Comparison of ENCODE assay signal across 8 cellular contexts in genomic region chr17:32084016-32084469, GRCh38. TPM values are rescaled to one million over a fixed set of nuclear protein-coding genes. Genes with fewer than 3 reads are reported as not detected.
A peak's percentile ranks its signal among the peaks of the same experiment; 100 is the strongest.
DNase-seq lines count a peak whose midpoint lies in the region; ATAC-seq and TF ChIP-seq lines count a peak whose summit lies in the region.
"Not testable (repeated sequence)": the region's sequence is repeated elsewhere in the genome, so short reads cannot be mapped to it uniquely, and the experiment has no call there.

No MANE protein-coding gene starts in this region.

- in situ Hi-C loops in ACHN (cut with HindIII; ENCODE audit: low pct_ligation_motif_present, low pct_unique_long_range_greater_than_20kb, low sequenced_read_pairs): not testable (repeated sequence)

- peak; percentile 35 for DNase-seq in ACHN
- DNase-seq in GM12865 (ENCODE audit: low read depth); skeletal muscle cell (ENCODE audit: low read depth): not testable (repeated sequence)
- peak; percentile 52 for DNase-seq in NCI-H2171 (lab: John Stamatoyannopoulos, UW)
- DNase-seq in activated CD4-positive, CD25-positive, alpha-beta regulatory T cell treated with anti-CD3 and anti-CD28 coated beads, Interleukin-2, amount 50 U/mL, for 72 hours: peak; percentile 46
- peak; percentile 30 for DNase-seq in choroid plexus epithelial cell (ENCODE audit: low read depth)
- DNase-seq in heart right ventricle: peak in 1 of 2 donors; percentile 27

- TF ChIP-seq CTCF in GM12865 (IDR thresholded peaks at IDR 0.05; ENCODE audit: insufficient read depth, low read depth, low read length, missing control alignments); choroid plexus epithelial cell (conservative IDR thresholded peaks at IDR 0.05; ENCODE audit: low read depth, low read length); heart right ventricle (IDR thresholded peaks at IDR 0.05): not testable (repeated sequence)

- peak overlapping the region in 2 of 10 donors; percentile 10 to 72 for H3K27ac ChIP-seq in heart right ventricle

- not testable (repeated sequence) for H3K9me3 ChIP-seq in heart right ventricle; mononuclear cell (ENCODE audit: low read depth, low read length)

- H3K4me1 ChIP-seq in heart right ventricle: not testable (repeated sequence)
- peaks cover 12% of the 10 kb centered on the region for H3K4me1 ChIP-seq in mononuclear cell (ENCODE audit: insufficient read depth, low read length)

- H3K4me3 ChIP-seq in GM12865 (ENCODE audit: low read depth, low read length) (peak overlapping the region; percentile 53), choroid plexus epithelial cell (ENCODE audit: low read depth, low read length) (peak overlapping the region; percentile 54), heart right ventricle (peak overlapping the region; percentile 18 to 59 (median 52)), mononuclear cell (ENCODE audit: low read length) (peak overlapping the region; percentile 26), skeletal muscle cell (ENCODE audit: low read depth, low read length) (peak overlapping the region; percentile 40)

- intact Hi-C loops in heart right ventricle (cut with DNase I): not testable (repeated sequence)

- H3K27me3 ChIP-seq in heart right ventricle; mononuclear cell (ENCODE audit: insufficient read depth, low read length): not testable (repeated sequence)

- peak; percentile 73 to 88 (median 78) for ATAC-seq in heart right ventricle

- 0 to 1% methylated on average over 9 to 15 of the region's 24 CpGs for WGBS in heart right ventricle, 2 donors

- H3K36me3 ChIP-seq in heart right ventricle: not testable (repeated sequence)

RNA-seq across cellular contexts. Expression of gene RHOT1, which starts 58.3 kb away (rescaled TPM):
- total RNA-seq in heart right ventricle (10 to 100 TPM; 45.2 to 72.2 (median 48.5) TPM), mononuclear cell (33.6 TPM)
- polyA plus RNA-seq in heart right ventricle: 10 to 100 TPM; 32.5 to 76.6 TPM
